In the genomic region with DNA sequence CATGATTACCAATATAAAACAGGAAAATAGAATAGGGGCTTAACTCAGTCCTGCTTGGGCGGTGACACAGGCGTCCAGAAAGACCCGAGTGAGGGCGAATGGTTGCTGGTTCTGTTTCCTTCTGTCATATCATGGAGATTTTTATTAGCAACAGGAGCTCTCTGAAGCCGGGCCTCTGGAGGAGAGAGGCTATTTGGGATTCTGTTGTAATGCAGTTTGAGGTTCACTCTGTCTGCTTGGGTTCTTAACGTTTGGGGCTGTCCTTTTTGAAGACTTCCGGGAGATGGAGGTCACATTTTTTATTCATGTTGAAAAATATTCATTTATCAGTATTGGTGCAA, we compare ENCODE assay signal across 1 cellular context.
TF ChIP-seq lines count a peak whose summit lies in the region.

No MANE protein-coding gene starts in this region.

TF ChIP-seq in HEK293, 187 proteins besides CTCF, POLR2A, EP300 and RAD21 (continued from another document):
- TF ChIP-seq ZNF677 (tag by site-specific recombination; IDR thresholded peaks at IDR 0.05) = no peak
